ENCODE assay signal across 21 cellular contexts in genomic region chr21:34988625-34989024, GRCh38.
A peak's percentile ranks its signal among the peaks of the same experiment; 100 is the strongest.
DNase-seq lines count a peak whose midpoint lies in the region; ATAC-seq and TF ChIP-seq lines count a peak whose summit lies in the region.
"Had no signal": no experiment of that assay in that cellular context is flagged by ENCODE, and none has a peak within 500 bp of the region (broad histone marks: within the 10 kb centered on the region; RNA-seq: fewer than 3 reads in every experiment).

No MANE protein-coding gene starts in this region.

- H3K36me3 Mint-ChIP-seq in activated naive CD4-positive, alpha-beta T cell treated with anti-CD3 and anti-CD28 coated beads, Interleukin-2, amount 50 U/mL, for 24 hours, result peaks cover 19% of the 10 kb centered on the region
- H3K36me3 Mint-ChIP-seq in activated naive CD4-positive, alpha-beta T cell treated with anti-CD3 and anti-CD28 coated beads for 36 hours (ENCODE audit: low read depth), result no peaks in the 10 kb centered on the region
- peaks cover 28% of the 10 kb centered on the region for H3K36me3 Mint-ChIP-seq in activated T-helper 17 cell treated with anti-CD3 and anti-CD28 coated beads, Interleukin-2, amount 50 U/mL, for 72 hours (ENCODE audit: low read depth)
- no peaks in the 10 kb centered on the region for H3K36me3 Mint-ChIP-seq in progenitor cell of endocrine pancreas (ENCODE audit: insufficient read depth)
- H3K36me3 Mint-ChIP-seq: mesothelial cell of epicardium, neural progenitor cell had no signal

- 0 out of 2 replicates have a peak overlapping the region, but pooled peaks have one; percentile 2 for H3K4me2 ChIP-seq in DND-41 (ENCODE audit: insufficient read depth, low read length)
- H3K4me2 ChIP-seq: neural progenitor cell had no signal

- H3K9me3 ChIP-seq in DND-41 (ENCODE audit: insufficient read depth, low read length, severe bottlenecking), result no peaks in the 10 kb centered on the region
- H3K9me3 ChIP-seq: Caco-2, heart left ventricle, prostate gland, stomach, transverse colon had no signal

- CTCF ChIA-PET in activated naive CD4-positive, alpha-beta T cell treated with anti-CD3 and anti-CD28 coated beads for 36 hours (lab: Charles Lee), result interaction anchor here (0.7 to 4.2 kb wide), 10 partner anchors 12 to 99 kb away, joined by 3 to 22 read pairs (median 8); no protein-coding TSS in a partner anchor

- peaks cover 85% of the 10 kb centered on the region for H3K4me1 ChIP-seq in DND-41 (ENCODE audit: insufficient read depth, low read length)
- H3K4me1 ChIP-seq: neural progenitor cell, prostate gland had no signal

- peak overlapping the region; percentile 53 for H3K27ac ChIP-seq in DND-41 (ENCODE audit: low read length)
- H3K27ac ChIP-seq: neural progenitor cell, prostate gland, transverse colon had no signal

- H3K9me3 Mint-ChIP-seq in activated naive CD4-positive, alpha-beta T cell treated with anti-CD3 and anti-CD28 coated beads, Interleukin-2, amount 50 U/mL, for 24 hours, result no peaks in the 10 kb centered on the region
- no peaks in the 10 kb centered on the region for H3K9me3 Mint-ChIP-seq in activated naive CD4-positive, alpha-beta T cell treated with anti-CD3 and anti-CD28 coated beads for 36 hours
- H3K9me3 Mint-ChIP-seq in activated T-helper 17 cell treated with anti-CD3 and anti-CD28 coated beads, Interleukin-2, amount 50 U/mL, for 72 hours, result no peaks in the 10 kb centered on the region
- H3K9me3 Mint-ChIP-seq in progenitor cell of endocrine pancreas (ENCODE audit: low read depth), result no peaks in the 10 kb centered on the region
- H3K9me3 Mint-ChIP-seq: mesothelial cell of epicardium, neural progenitor cell had no signal

- H3K27me3 ChIP-seq in DND-41 (ENCODE audit: insufficient read depth, low read length, poor library complexity), result no peaks in the 10 kb centered on the region
- H3K27me3 ChIP-seq: stomach, transverse colon had no signal

- no peak overlapping the region for H3K9ac ChIP-seq in DND-41 (ENCODE audit: low read depth, low read length)
- H3K9ac ChIP-seq: neural progenitor cell had no signal

- DNase-seq in activated naive CD4-positive, alpha-beta T cell treated with anti-CD3 and anti-CD28 coated beads for 36 hours, result no peak
- no peak for DNase-seq in DND-41
- DNase-seq in progenitor cell of endocrine pancreas (ENCODE audit: low spot score, unreplicated experiment), result no peak
- no peak for DNase-seq in NCI-H69 (lab: John Stamatoyannopoulos, UW)
- DNase-seq in NCI-H128 (lab: John Stamatoyannopoulos, UW; ENCODE audit: unreplicated experiment), result no peak
- no peak for DNase-seq in NCI-H1048 (lab: John Stamatoyannopoulos, UW)
- DNase-seq: activated CD4-positive, alpha-beta T cell treated with anti-CD3 and anti-CD28 coated beads for 48 hours; Caco-2; dermis blood vessel endothelial cell; heart left ventricle; MM.1S; NCI-H1694; stimulated activated CD4-positive, alpha-beta T cell treated with anti-CD3 and anti-CD28 coated beads, Interleukin-1b, Interleukin-23, amount 100 ng/mL, for 48 hours; stomach; transverse colon had no signal

- peak overlapping the region; percentile 37 for H3K4me3 Mint-ChIP-seq in activated naive CD4-positive, alpha-beta T cell treated with anti-CD3 and anti-CD28 coated beads, Interleukin-2, amount 50 U/mL, for 24 hours
- H3K4me3 Mint-ChIP-seq in activated naive CD4-positive, alpha-beta T cell treated with anti-CD3 and anti-CD28 coated beads for 36 hours, result no peak overlapping the region
- H3K4me3 Mint-ChIP-seq in activated T-helper 17 cell treated with anti-CD3 and anti-CD28 coated beads, Interleukin-2, amount 50 U/mL, for 72 hours, result peak overlapping the region; percentile 81
- H3K4me3 Mint-ChIP-seq in progenitor cell of endocrine pancreas (ENCODE audit: low read depth), result no peak overlapping the region
- H3K4me3 Mint-ChIP-seq: mesothelial cell of epicardium, neural progenitor cell had no signal

- peaks cover 88% of the 10 kb centered on the region for H4K20me1 ChIP-seq in DND-41 (ENCODE audit: insufficient read depth, low read length)

- no peaks in the 10 kb centered on the region for H3K27me3 Mint-ChIP-seq in activated naive CD4-positive, alpha-beta T cell treated with anti-CD3 and anti-CD28 coated beads, Interleukin-2, amount 50 U/mL, for 24 hours
- H3K27me3 Mint-ChIP-seq in activated naive CD4-positive, alpha-beta T cell treated with anti-CD3 and anti-CD28 coated beads for 36 hours (ENCODE audit: low read depth), result no peaks in the 10 kb centered on the region
- no peaks in the 10 kb centered on the region for H3K27me3 Mint-ChIP-seq in activated T-helper 17 cell treated with anti-CD3 and anti-CD28 coated beads, Interleukin-2, amount 50 U/mL, for 72 hours
- peaks cover 34% of the 10 kb centered on the region for H3K27me3 Mint-ChIP-seq in progenitor cell of endocrine pancreas

- H2AFZ ChIP-seq in DND-41 (ENCODE audit: low read depth, low read length), result no peak overlapping the region
- H2AFZ ChIP-seq: neural progenitor cell had no signal

- H3K4me1 Mint-ChIP-seq in activated naive CD4-positive, alpha-beta T cell treated with anti-CD3 and anti-CD28 coated beads, Interleukin-2, amount 50 U/mL, for 24 hours, result peaks cover 78% of the 10 kb centered on the region
- peaks cover 84% of the 10 kb centered on the region for H3K4me1 Mint-ChIP-seq in activated naive CD4-positive, alpha-beta T cell treated with anti-CD3 and anti-CD28 coated beads for 36 hours (ENCODE audit: low read depth)
- peaks cover 67% of the 10 kb centered on the region for H3K4me1 Mint-ChIP-seq in activated T-helper 17 cell treated with anti-CD3 and anti-CD28 coated beads, Interleukin-2, amount 50 U/mL, for 72 hours
- peaks cover 7% of the 10 kb centered on the region for H3K4me1 Mint-ChIP-seq in progenitor cell of endocrine pancreas (ENCODE audit: low read depth)

- no peak overlapping the region for H3K4me3 ChIP-seq in DND-41 (ENCODE audit: low read depth in 1 of 2, low read length in 2 of 2)
- H3K4me3 ChIP-seq: heart left ventricle, neural progenitor cell, prostate gland, stomach, transverse colon had no signal

- no peak for TF ChIP-seq CTCF in DND-41 (IDR thresholded peaks at IDR 0.05; ENCODE audit: borderline replicate concordance, extremely low read depth, low read length, poor library complexity, severe bottlenecking)
- no peak for TF ChIP-seq CTCF in progenitor cell of endocrine pancreas (IDR thresholded peaks at IDR 0.05; ENCODE audit: unreplicated experiment)

- peak overlapping the region; percentile 92 for H3K27ac Mint-ChIP-seq in activated naive CD4-positive, alpha-beta T cell treated with anti-CD3 and anti-CD28 coated beads, Interleukin-2, amount 50 U/mL, for 24 hours
- H3K27ac Mint-ChIP-seq in activated naive CD4-positive, alpha-beta T cell treated with anti-CD3 and anti-CD28 coated beads for 36 hours, result no peak overlapping the region
- H3K27ac Mint-ChIP-seq in activated T-helper 17 cell treated with anti-CD3 and anti-CD28 coated beads, Interleukin-2, amount 50 U/mL, for 72 hours, result peak overlapping the region; percentile 93
- H3K27ac Mint-ChIP-seq in progenitor cell of endocrine pancreas, result peak overlapping the region; percentile 43
- H3K27ac Mint-ChIP-seq: mesothelial cell of epicardium, neural progenitor cell had no signal

- intact Hi-C loops in activated naive CD4-positive, alpha-beta T cell treated with anti-CD3 and anti-CD28 coated beads for 36 hours (cut with micrococcal nuclease), result loop anchor here (1.0 to 10.0 kb wide), 4 partner anchors 57 to 354 kb away; no protein-coding TSS in a partner anchor

- peaks cover 100% of the 10 kb centered on the region for H3K79me2 ChIP-seq in DND-41 (ENCODE audit: insufficient read depth, low read length)

- no peak for ATAC-seq in DND-41 (ENCODE audit: insufficient read depth, low read depth)
- ATAC-seq in activated T-helper 17 cell treated with anti-CD3 and anti-CD28 coated beads, Interleukin-2, amount 50 U/mL, for 72 hours (replicated peaks), result no peak
- ATAC-seq: heart left ventricle, left lobe of liver had no signal

- H3K36me3 ChIP-seq in DND-41 (ENCODE audit: insufficient read depth, low read length), result peaks cover 90% of the 10 kb centered on the region
- H3K36me3 ChIP-seq: heart left ventricle, neural progenitor cell, prostate gland, stomach, transverse colon had no signal

Comparison
In these comparisons a context has a peak if more than half of its experiments do, and no peak if none do; other contexts are left out.
1. H3K4me3 Mint-ChIP-seq: peak in activated naive CD4-positive, alpha-beta T cell treated with anti-CD3 and anti-CD28 coated beads, Interleukin-2, amount 50 U/mL, for 24 hours (single experiment) and activated T-helper 17 cell treated with anti-CD3 and anti-CD28 coated beads, Interleukin-2, amount 50 U/mL, for 72 hours (single experiment); none in activated naive CD4-positive, alpha-beta T cell treated with anti-CD3 and anti-CD28 coated beads for 36 hours (single experiment) and progenitor cell of endocrine pancreas (single experiment).